In genomic region chr15:40160689-40161688, GRCh38 we compare ENCODE assay signal across 8 cellular contexts. TPM values are rescaled to one million over a fixed set of nuclear protein-coding genes. Genes with fewer than 3 reads are reported as not detected.
DNase-seq lines count a peak whose midpoint lies in the region; ATAC-seq and TF ChIP-seq lines count a peak whose summit lies in the region.

Gene BUB1B, plus strand, starts transcription at chr15:40161069. Its CDS starts 152 bp downstream, at chr15:40161221.

- H3K4me1 Mint-ChIP-seq in GM23338: peaks cover 29% of the 10 kb centered on the region
- H3K4me1 Mint-ChIP-seq in activated T-cell treated with anti-CD3 and anti-CD28 coated beads, Interleukin-2, amount 50 U/mL, for 72 hours (ENCODE audit: low read depth): no peaks in the 10 kb centered on the region
- H3K4me1 Mint-ChIP-seq in natural killer cell: no peaks in the 10 kb centered on the region
- H3K4me1 Mint-ChIP-seq in stimulated activated naive B cell treated with anti-CD40 and anti-IgM and Interleukin-4, amounts not matched to agents 10 μg/mL and 1 μg/mL and 100 μg/mL, for 72 hours: no peaks in the 10 kb centered on the region

- ATAC-seq in GM23338: peak; percentile 94
- ATAC-seq in activated T-cell treated with anti-CD3 and anti-CD28 coated beads, Interleukin-2, amount 50 U/mL, for 72 hours (replicated peaks in 1 of 2): peak; percentile 96 to 99
- peak; percentile 99 to 100 (median 99) for ATAC-seq in natural killer cell
- ATAC-seq in stimulated activated naive B cell treated with anti-CD40 and anti-IgM and Interleukin-4, amounts not matched to agents 10 μg/mL and 1 μg/mL and 100 μg/mL, for 72 hours (replicated peaks): peak; percentile 97 to 98

- H3K27me3 ChIP-seq in GM23338 (ENCODE audit: insufficient read depth): no peaks in the 10 kb centered on the region

- TF ChIP-seq CTCF in GM23338 (conservative IDR thresholded peaks at IDR 0.05; ENCODE audit: low read depth in 2 of 2) (no peak), natural killer cell (IDR thresholded peaks at IDR 0.05) (no peak)

- no peak within 1 kb of the TSS for H2AFZ ChIP-seq in GM23338

- H3K9me2 ChIP-seq in GM23338 (ENCODE audit: insufficient read depth): peaks cover 14% of the 10 kb centered on the region; the same call in 1 of the 2 replicates

- H3K27me3 Mint-ChIP-seq in GM23338 (ENCODE audit: insufficient read depth, low read depth, poor library complexity) (peaks cover 6% of the 10 kb centered on the region), natural killer cell (ENCODE audit: low read depth in 2 of 2) (no peaks in the 10 kb centered on the region)
- H3K27me3 Mint-ChIP-seq in activated T-cell treated with anti-CD3 and anti-CD28 coated beads, Interleukin-2, amount 50 U/mL, for 72 hours (ENCODE audit: low read depth): no peaks in the 10 kb centered on the region
- H3K27me3 Mint-ChIP-seq in stimulated activated naive B cell treated with anti-CD40 and anti-IgM and Interleukin-4, amounts not matched to agents 10 μg/mL and 1 μg/mL and 100 μg/mL, for 72 hours: no peaks in the 10 kb centered on the region

- peaks cover 15% of the 10 kb centered on the region for H3K36me3 ChIP-seq in GM23338 (ENCODE audit: insufficient read depth)

- peaks cover 35% of the 10 kb centered on the region for H3K4me1 ChIP-seq in GM23338 (ENCODE audit: insufficient read depth)

- intact Hi-C loops in natural killer cell (cut with micrococcal nuclease): no loop called here

- H3K79me2 ChIP-seq in GM23338 (replicated peaks; ENCODE audit: insufficient read depth): peaks cover 51% of the 10 kb centered on the region

- peak within 1 kb of the TSS; percentile 84 for H3K27ac ChIP-seq in GM23338 (ENCODE audit: low read depth)

- peak within 1 kb of the TSS; percentile 79 for H3K4me3 ChIP-seq in GM23338

- no peak within 1 kb of the TSS for H3K4me3 Mint-ChIP-seq in GM23338
- H3K4me3 Mint-ChIP-seq in activated T-cell treated with anti-CD3 and anti-CD28 coated beads, Interleukin-2, amount 50 U/mL, for 72 hours: no peak within 1 kb of the TSS
- H3K4me3 Mint-ChIP-seq in natural killer cell: no peak within 1 kb of the TSS
- H3K4me3 Mint-ChIP-seq in stimulated activated naive B cell treated with anti-CD40 and anti-IgM and Interleukin-4, amounts not matched to agents 10 μg/mL and 1 μg/mL and 100 μg/mL, for 72 hours: no peak within 1 kb of the TSS

- H3K36me3 Mint-ChIP-seq in GM23338 (ENCODE audit: low read depth) (peaks cover 27% of the 10 kb centered on the region), natural killer cell (no peaks in the 10 kb centered on the region)
- H3K36me3 Mint-ChIP-seq in activated T-cell treated with anti-CD3 and anti-CD28 coated beads, Interleukin-2, amount 50 U/mL, for 72 hours (ENCODE audit: insufficient read depth in 2 of 2): peaks cover 2 to 13% of the 10 kb centered on the region in 2 donors
- no peaks in the 10 kb centered on the region for H3K36me3 Mint-ChIP-seq in stimulated activated naive B cell treated with anti-CD40 and anti-IgM and Interleukin-4, amounts not matched to agents 10 μg/mL and 1 μg/mL and 100 μg/mL, for 72 hours

- H3K9me3 Mint-ChIP-seq in GM23338: no peaks in the 10 kb centered on the region
- no peaks in the 10 kb centered on the region for H3K9me3 Mint-ChIP-seq in activated T-cell treated with anti-CD3 and anti-CD28 coated beads, Interleukin-2, amount 50 U/mL, for 72 hours
- H3K9me3 Mint-ChIP-seq in natural killer cell: no peaks in the 10 kb centered on the region
- no peaks in the 10 kb centered on the region for H3K9me3 Mint-ChIP-seq in stimulated activated naive B cell treated with anti-CD40 and anti-IgM and Interleukin-4, amounts not matched to agents 10 μg/mL and 1 μg/mL and 100 μg/mL, for 72 hours

- peaks cover 32% of the 10 kb centered on the region for H4K20me1 ChIP-seq in GM23338 (replicated peaks; ENCODE audit: insufficient read depth)

- peak; percentile 93 for DNase-seq in EH (ENCODE audit: low read depth)
- peak; percentile 99 for DNase-seq in GM23338 (ENCODE audit: low spot score)
- DNase-seq in LHCN-M2 (ENCODE audit: low read depth): peak; percentile 93
- DNase-seq in RKO (ENCODE audit: low spot score): peak; percentile 94
- peak; percentile 95 to 96 for DNase-seq in activated T-cell treated with anti-CD3 and anti-CD28 coated beads, Interleukin-2, amount 50 U/mL, for 72 hours
- peak; percentile 88 for DNase-seq in fibroblast of peridontal ligament (ENCODE audit: extremely low read depth)
- peak; percentile 88 for DNase-seq in natural killer cell
- peak; percentile 90 for DNase-seq in stimulated activated naive B cell treated with anti-CD40 and anti-IgM and Interleukin-4, amounts not matched to agents 10 μg/mL and 1 μg/mL and 100 μg/mL, for 72 hours

- peaks cover 19% of the 10 kb centered on the region; the same call in 1 of the 2 replicates for H3F3A ChIP-seq in GM23338 (replicated peaks; ENCODE audit: low read depth)

- H3K4me2 ChIP-seq in GM23338: peak within 1 kb of the TSS; percentile 98

- H3K27ac Mint-ChIP-seq in GM23338 (no peak within 1 kb of the TSS), natural killer cell (no peak within 1 kb of the TSS)
- H3K27ac Mint-ChIP-seq in activated T-cell treated with anti-CD3 and anti-CD28 coated beads, Interleukin-2, amount 50 U/mL, for 72 hours: no peak within 1 kb of the TSS
- H3K27ac Mint-ChIP-seq in stimulated activated naive B cell treated with anti-CD40 and anti-IgM and Interleukin-4, amounts not matched to agents 10 μg/mL and 1 μg/mL and 100 μg/mL, for 72 hours: no peak within 1 kb of the TSS

TF ChIP-seq in GM23338, 12 proteins besides CTCF, POLR2A, EP300 and RAD21 (continues in another document):
- TF ChIP-seq STAT1 (IDR thresholded peaks at IDR 0.05; ENCODE audit: unreplicated experiment) (no peak), EZH2phosphoT487 (IDR thresholded peaks at IDR 0.05; ENCODE audit: unreplicated experiment) (no peak), CREB1 (CRISPR knock-in tag; IDR thresholded peaks at IDR 0.05; ENCODE audit: low read depth) (peak; percentile 73), POLR2AphosphoS5 (IDR thresholded peaks at IDR 0.05; ENCODE audit: low read depth) (peak; percentile 94), ZNF462 (CRISPR knock-in tag; IDR thresholded peaks at IDR 0.05) (no peak)

RNA-seq across cellular contexts. Expression of gene BUB1B, which starts in this region (rescaled TPM):
- 113 and 160 TPM in 2 replicates for total RNA-seq in GM23338 (2014; rRNA removed; shearing (Covaris generic))
- 69.3 and 77.7 TPM in 2 replicates for polyA plus RNA-seq in GM23338 (2016; fragmentation: Nextera tagmentation; extraction: Ambion mirVana)
- total RNA-seq in LHCN-M2 (2014; rRNA removed) (63.2 and 72.7 TPM in 2 replicates), natural killer cell (1 to 10 TPM in 2 of 3 donors, under 1 TPM in 1; 0.75 to 2.4 (median 1.9) TPM)
- polyA plus RNA-seq in LHCN-M2 (2012): 16.0 TPM
- 10 to 100 TPM; 86.5 to 91.2 TPM for total RNA-seq in activated T-cell treated with anti-CD3 and anti-CD28 coated beads, Interleukin-2, amount 50 U/mL, for 72 hours

Comparison
In these comparisons a context has a peak if more than half of its experiments do, and no peak if none do; other contexts are left out.
1. Peak in every context shown above with its lines: DNase-seq, ATAC-seq, H3K4me3 ChIP-seq and H3K27ac ChIP-seq.
2. RNA of gene BUB1B (total RNA-seq): 113 to 160 TPM in GM23338, 86.5 to 91.2 TPM in activated T-cell treated with anti-CD3 and anti-CD28 coated beads, Interleukin-2, amount 50 U/mL, for 72 hours and 63.2 to 72.7 TPM in LHCN-M2; 0.75 to 2.4 TPM in natural killer cell; every median in the first group is over 10 times any median in the second.